ENCODE assay signal across 1 cellular context in the genomic region with DNA sequence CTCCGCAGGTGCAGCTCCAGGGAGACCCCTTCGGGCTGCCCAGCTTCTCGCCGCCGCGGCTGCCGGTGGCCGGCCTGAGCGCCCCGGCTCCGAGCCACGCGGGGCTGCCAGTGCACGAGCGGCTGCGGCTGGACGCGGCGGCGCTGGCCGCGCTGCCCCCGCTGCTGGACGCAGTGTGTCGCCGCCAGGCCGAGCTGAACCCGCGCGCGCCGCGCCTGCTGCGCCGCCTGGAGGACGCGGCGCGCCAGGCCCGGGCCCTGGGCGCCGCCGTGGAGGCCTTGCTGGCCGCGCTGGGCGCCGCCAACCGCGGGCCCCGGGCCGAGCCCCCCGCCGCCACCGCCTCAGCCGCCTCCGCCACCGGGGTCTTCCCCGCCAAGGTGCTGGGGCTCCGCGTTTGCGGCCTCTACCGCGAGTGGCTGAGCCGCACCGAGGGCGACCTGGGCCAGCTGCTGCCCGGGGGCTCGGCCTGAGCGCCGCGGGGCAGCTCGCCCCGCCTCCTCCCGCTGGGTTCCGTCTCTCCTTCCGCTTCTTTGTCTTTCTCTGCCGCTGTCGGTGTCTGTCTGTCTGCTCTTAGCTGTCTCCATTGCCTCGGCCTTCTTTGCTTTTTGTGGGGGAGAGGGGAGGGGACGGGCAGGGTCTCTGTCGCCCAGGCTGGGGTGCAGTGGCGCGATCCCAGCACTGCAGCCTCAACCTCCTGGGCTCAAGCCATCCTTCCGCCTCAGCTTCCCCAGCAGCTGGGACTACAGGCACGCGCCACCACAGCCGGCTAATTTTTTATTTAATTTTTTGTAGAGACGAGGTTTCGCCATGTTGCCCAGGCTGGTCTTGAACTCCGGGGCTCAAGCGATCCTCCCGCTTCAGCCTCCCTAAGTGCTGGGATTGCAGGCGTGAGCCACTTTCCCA.
TF ChIP-seq lines count a peak whose summit lies in the region.

No MANE protein-coding gene starts in this region.

TF ChIP-seq in H1, 55 proteins besides CTCF, POLR2A, EP300 and RAD21:
- TF ChIP-seq HDAC2 (IDR thresholded peaks at IDR 0.05; ENCODE audit: borderline replicate concordance in 1 of 2, low read depth in 2 of 2, low read length in 2 of 2) (peak in 1 of 2 experiments; percentile 31; a peak in 2 of 4 replicates), BACH1 (IDR thresholded peaks at IDR 0.05; ENCODE audit: low read length) (no peak), KDM4A (IDR thresholded peaks at IDR 0.05; ENCODE audit: low read depth, low read length, severe bottlenecking) (peak; percentile 95), CBX5 (IDR thresholded peaks at IDR 0.05; ENCODE audit: low read depth, low read length) (no peak), SIRT6 (IDR thresholded peaks at IDR 0.05; ENCODE audit: low read length) (no peak), PHF8 (conservative IDR thresholded peaks at IDR 0.05; ENCODE audit: low read depth, low read length) (peak; percentile 74), HDAC6 (IDR thresholded peaks at IDR 0.05; ENCODE audit: low read depth, low read length) (no peak), CHD2 (IDR thresholded peaks at IDR 0.05; ENCODE audit: low read length) (no peak), CHD7 (IDR thresholded peaks at IDR 0.05; ENCODE audit: insufficient replicate concordance, low read length) (no peak), CEBPB (IDR thresholded peaks at IDR 0.05; ENCODE audit: low read depth, low read length) (no peak), POU5F1 (IDR thresholded peaks at IDR 0.05; ENCODE audit: low read depth, low read length) (no peak), CREB1 (IDR thresholded peaks at IDR 0.05) (no peak), JUND (IDR thresholded peaks at IDR 0.05; ENCODE audit: low read length) (no peak)
